25 cellular contexts compared by ENCODE assay signal in the genomic region with DNA sequence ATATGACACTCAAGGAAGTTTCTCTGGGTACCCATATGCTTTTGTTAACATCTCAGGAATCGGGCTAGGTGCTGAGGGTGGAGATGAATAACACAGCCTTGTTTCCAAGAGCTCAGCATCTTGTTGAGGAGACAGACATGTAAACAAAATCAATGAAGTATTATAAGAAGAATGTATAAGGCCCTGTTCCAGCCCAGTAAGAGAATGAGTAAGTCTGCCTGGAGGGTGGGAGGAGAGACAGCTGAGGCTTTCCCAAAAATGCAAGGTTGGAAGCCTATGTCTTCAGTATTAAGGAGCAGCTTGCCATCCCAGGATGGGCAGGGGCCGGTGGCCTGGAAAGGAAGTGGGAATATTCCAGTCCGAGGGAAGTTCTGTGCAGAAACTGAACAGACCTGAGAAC.
DNase-seq lines count a peak whose midpoint lies in the region; TF ChIP-seq lines count a peak whose summit lies in the region.
"Had no signal": no experiment of that assay in that cellular context is flagged by ENCODE, and none has a peak within 500 bp of the region (broad histone marks: within the 10 kb centered on the region; RNA-seq: fewer than 3 reads in every experiment).

No MANE protein-coding gene starts in this region.

- peak; percentile 55 for DNase-seq in AG08395 (ENCODE audit: low spot score)
- peak; percentile 2 for DNase-seq in HCEC 1CT
- peak; percentile 30 for DNase-seq in amniotic epithelial cell (ENCODE audit: low read depth)
- peak; percentile 2 for DNase-seq in fibroblast of pulmonary artery (ENCODE audit: low read depth)
- no peak for DNase-seq in H7
- DNase-seq in iPS-NIHi11 (ENCODE audit: low spot score): no peak
- no peak for DNase-seq in stimulated activated CD4-positive, alpha-beta T cell treated with anti-CD3 and anti-CD28 coated beads, Interleukin-1b, Interleukin-23, amount 100 ng/mL, for 48 hours
- no peak for DNase-seq in transverse colon
- DNase-seq: activated B cell treated with CpG ODN at 0.5 μM for 24 hours; activated CD4-positive, alpha-beta memory T cell treated with anti-CD3 and anti-CD28 coated beads, Interleukin-2, amount 10 ng/mL, durations not matched to agents 7 days and 5 days; activated naive CD4-positive, alpha-beta T cell treated with Interleukin-2 at 50 U/mL for 16 hours; activated T-cell treated with anti-CD3 and anti-CD28 coated beads, Interleukin-2, amount 50 U/mL, for 1 hour; aorta; cerebellar nuclear complex; gastrocnemius medialis; Karpas-422; mesendoderm; naive B cell; NCI-H1105 treated with DMSO at 0.1 percent for 48 hours; NCI-H524; RPMI8226; stimulated activated CD4-positive, alpha-beta T cell treated with anti-CD3 and anti-CD28 coated beads, Interleukin-12 subunit alpha, Interleukin-12 subunit beta, amount 100 ng/mL, for 4 hours; stimulated activated CD8-positive, alpha-beta memory T cell treated with anti-CD3 and anti-CD28 coated beads, Interleukin-4, amount 100 ng/mL, for 48 hours; substantia nigra; uterus had no signal

- TF ChIP-seq POLR2A in transverse colon (IDR thresholded peaks at IDR 0.05): no peak

- no peak for TF ChIP-seq CTCF in fibroblast of pulmonary artery (IDR thresholded peaks at IDR 0.05; ENCODE audit: low read length, missing control alignments)
- no peak for TF ChIP-seq CTCF in transverse colon (IDR thresholded peaks at IDR 0.05)

- H3K9me3 ChIP-seq in transverse colon: no peaks in the 10 kb centered on the region
- H3K9me3 ChIP-seq: gastrocnemius medialis, uterus had no signal

- H3K4me1 ChIP-seq in transverse colon: no peaks in the 10 kb centered on the region
- H3K4me1 ChIP-seq: gastrocnemius medialis, uterus had no signal

- TF ChIP-seq EP300 in transverse colon (IDR thresholded peaks at IDR 0.05; ENCODE audit: low read depth): no peak

- WGBS in transverse colon (ENCODE audit: low coverage in 1 of 2), 2 donors: 60 to 80% methylated on average over 2 to 3 of the region's 3 CpGs

- no peak overlapping the region for H3K27ac ChIP-seq in transverse colon
- H3K27ac ChIP-seq: gastrocnemius medialis, uterus had no signal

- H3K4me3 ChIP-seq in fibroblast of pulmonary artery (replicated peaks; ENCODE audit: low read depth, low read length): no peak overlapping the region
- no peak overlapping the region for H3K4me3 ChIP-seq in H7 (ENCODE audit: insufficient read depth, low read depth, low read length)
- no peak overlapping the region for H3K4me3 ChIP-seq in transverse colon
- H3K4me3 ChIP-seq: gastrocnemius medialis, uterus had no signal

- in situ Hi-C loops in transverse colon (cut with MboI; ENCODE audit: low pct_ligation_motif_present in 1 of 4, low pct_unique_long_range_greater_than_20kb in 1 of 4, low sequenced_read_pairs in 3 of 4): no loop called here

- H3K36me3 ChIP-seq in H7 (replicated peaks; ENCODE audit: control insufficient read depth, insufficient read depth, low read length) (no peaks in the 10 kb centered on the region), transverse colon (no peaks in the 10 kb centered on the region)
- H3K36me3 ChIP-seq: gastrocnemius medialis, uterus had no signal

- H3K27me3 ChIP-seq in H7 (ENCODE audit: control insufficient read depth, insufficient read depth, low read length) (no peaks in the 10 kb centered on the region), transverse colon (no peaks in the 10 kb centered on the region)
- H3K27me3 ChIP-seq: gastrocnemius medialis, uterus had no signal

- intact Hi-C loops in transverse colon (cut with DNase I; ENCODE audit: low total_unique reads): no loop called here

Comparison
In these comparisons a context has a peak if more than half of its experiments do, and no peak if none do; other contexts are left out.
1. DNase-seq: peak in AG08395 (single experiment), HCEC 1CT (single experiment), amniotic epithelial cell (single experiment) and fibroblast of pulmonary artery (single experiment); none in H7 (single experiment), iPS-NIHi11 (single experiment), stimulated activated CD4-positive, alpha-beta T cell treated with anti-CD3 and anti-CD28 coated beads, Interleukin-1b, Interleukin-23, amount 100 ng/mL, for 48 hours (single experiment) and transverse colon (single experiment).